Comparison of ENCODE assay signal across 8 cellular contexts in the genomic region with DNA sequence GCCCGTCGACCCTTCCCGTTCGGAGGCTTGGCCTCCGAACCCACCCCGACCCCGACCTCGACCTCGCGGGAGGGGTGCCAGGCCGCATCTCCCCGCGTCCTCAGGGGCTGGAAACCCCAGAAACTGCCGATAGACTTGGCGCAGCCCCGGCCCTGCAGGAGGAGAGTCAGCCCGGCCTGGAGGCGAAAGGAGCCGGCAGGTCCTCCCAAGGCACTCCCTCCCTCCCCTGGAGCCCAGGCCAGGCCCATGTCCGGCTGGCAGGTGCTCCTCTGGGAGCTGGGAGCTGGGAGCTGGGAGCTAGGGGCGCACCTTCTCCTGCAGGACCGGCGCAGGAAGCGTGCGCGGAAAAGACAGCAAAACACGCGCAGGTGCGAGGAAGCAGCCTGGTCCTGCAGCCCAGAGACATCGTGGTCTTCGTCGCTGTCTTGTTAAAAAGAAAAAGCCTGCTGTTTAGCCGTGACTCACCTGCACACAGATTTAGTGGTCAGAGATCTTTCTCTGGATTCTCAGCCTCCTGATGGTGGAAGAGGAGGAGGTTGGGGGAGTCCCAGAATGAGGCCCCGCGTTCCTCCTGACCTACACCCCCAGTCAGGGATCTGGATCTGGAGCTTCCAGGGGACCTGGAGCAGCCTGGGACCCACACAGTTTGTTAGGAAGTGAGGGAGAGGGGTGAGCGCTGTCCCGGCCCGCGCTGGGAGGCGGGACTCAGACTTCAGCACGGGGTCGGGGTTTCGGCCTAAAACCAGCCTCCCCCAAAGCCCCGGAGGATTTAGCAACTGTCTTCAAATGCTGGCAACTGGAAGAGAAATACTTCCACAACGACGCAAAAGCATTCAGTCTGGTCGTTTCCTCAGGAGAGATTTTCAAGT. TPM values are rescaled to one million over a fixed set of nuclear protein-coding genes. Genes with fewer than 3 reads are reported as not detected.
DNase-seq lines count a peak whose midpoint lies in the region; ATAC-seq, FAIRE-seq and TF ChIP-seq lines count a peak whose summit lies in the region.

No MANE protein-coding gene starts in this region.

- no peaks in the 10 kb centered on the region for H3K27me3 Mint-ChIP-seq in activated naive CD8-positive, alpha-beta T cell treated with anti-CD3 and anti-CD28 coated beads, Interleukin-2, amount 50 U/mL, for 24 hours

- WGBS in A549 (ENCODE audit: missing lambda C conversion rate), result 91% methylated on average over 25 of the region's 47 CpGs

- H3K9me3 ChIP-seq in A549, result no peaks in the 10 kb centered on the region

- no peak for ATAC-seq in A549
- peak; percentile 0 for ATAC-seq in HG02759 (IDR thresholded peaks at IDR 0.05; ENCODE audit: unreplicated experiment)
- ATAC-seq in activated naive CD8-positive, alpha-beta T cell treated with anti-CD3 and anti-CD28 coated beads, Interleukin-2, amount 50 U/mL, for 24 hours, result no peak
- no peak for ATAC-seq in stimulated activated effector memory CD8-positive, alpha-beta T cell treated with anti-CD3 and anti-CD28 coated beads, Interleukin-12 subunit alpha, Interleukin-12 subunit beta, amount 100 ng/mL, for 72 hours

- POLR2A ChIA-PET in A549 (lab: Yijun Ruan, JAX), result interaction anchor here (1.0 kb wide), 2 partner anchors 10 to 62 kb away, joined by 3 read pairs; no protein-coding TSS in a partner anchor
- POLR2A ChIA-PET in HEK293T (lab: Yijun Ruan, JAX), result no interaction called here

- H3K4me2 ChIP-seq in A549, result peak overlapping the region; percentile 71

- H3K36me3 Mint-ChIP-seq in activated naive CD8-positive, alpha-beta T cell treated with anti-CD3 and anti-CD28 coated beads, Interleukin-2, amount 50 U/mL, for 24 hours (ENCODE audit: low read depth), result peaks cover 22% of the 10 kb centered on the region
- peaks cover 39% of the 10 kb centered on the region for H3K36me3 Mint-ChIP-seq in stimulated activated effector memory CD8-positive, alpha-beta T cell treated with anti-CD3 and anti-CD28 coated beads, Interleukin-12 subunit alpha, Interleukin-12 subunit beta, amount 100 ng/mL, for 72 hours

- peak overlapping the region; percentile 69 for H3K4me3 Mint-ChIP-seq in activated naive CD8-positive, alpha-beta T cell treated with anti-CD3 and anti-CD28 coated beads, Interleukin-2, amount 50 U/mL, for 24 hours
- peak overlapping the region; percentile 94 for H3K4me3 Mint-ChIP-seq in stimulated activated effector memory CD8-positive, alpha-beta T cell treated with anti-CD3 and anti-CD28 coated beads, Interleukin-12 subunit alpha, Interleukin-12 subunit beta, amount 100 ng/mL, for 72 hours

- no peak for TF ChIP-seq RAD21 in A549 (conservative IDR thresholded peaks at IDR 0.05 in 1 of 2, IDR thresholded peaks at IDR 0.05 in 1 of 2)

- CTCF ChIA-PET in A549 (lab: Yijun Ruan, JAX), result interaction anchor here (1.3 kb wide), 1 partner anchor 133 kb away, joined by 6 read pairs; no protein-coding TSS in a partner anchor
- CTCF ChIA-PET in HEK293T (lab: Yijun Ruan, JAX), result no interaction called here

- H3K4me1 ChIP-seq in A549, result peaks cover 23% of the 10 kb centered on the region

- peak overlapping the region; percentile 80 to 98 for H3K27ac ChIP-seq in A549

- no peaks in the 10 kb centered on the region for H3K9me3 Mint-ChIP-seq in activated naive CD8-positive, alpha-beta T cell treated with anti-CD3 and anti-CD28 coated beads, Interleukin-2, amount 50 U/mL, for 24 hours
- H3K9me3 Mint-ChIP-seq in stimulated activated effector memory CD8-positive, alpha-beta T cell treated with anti-CD3 and anti-CD28 coated beads, Interleukin-12 subunit alpha, Interleukin-12 subunit beta, amount 100 ng/mL, for 72 hours, result no peaks in the 10 kb centered on the region

- DNase-seq in A549 (ENCODE audit: low read depth in 1 of 2, low spot score in 1 of 2) (no peak), iPS-NIHi7 (ENCODE audit: extremely low spot score) (peak; percentile 59), HEK293T (ENCODE audit: extremely low spot score) (no peak), putamen (ENCODE audit: low spot score) (no peak), amygdala (lab: John Stamatoyannopoulos, UW) (no peak)
- no peak for DNase-seq in activated naive CD8-positive, alpha-beta T cell treated with anti-CD3 and anti-CD28 coated beads, Interleukin-2, amount 50 U/mL, for 24 hours
- peak in 1 of 2 donors; percentile 54 for DNase-seq in stimulated activated effector memory CD8-positive, alpha-beta T cell treated with anti-CD3 and anti-CD28 coated beads, Interleukin-12 subunit alpha, Interleukin-12 subunit beta, amount 100 ng/mL, for 72 hours (ENCODE audit: low spot score in 2 of 2)

- peaks cover 48% of the 10 kb centered on the region for H3K4me1 Mint-ChIP-seq in activated naive CD8-positive, alpha-beta T cell treated with anti-CD3 and anti-CD28 coated beads, Interleukin-2, amount 50 U/mL, for 24 hours
- peaks cover 48% of the 10 kb centered on the region for H3K4me1 Mint-ChIP-seq in stimulated activated effector memory CD8-positive, alpha-beta T cell treated with anti-CD3 and anti-CD28 coated beads, Interleukin-12 subunit alpha, Interleukin-12 subunit beta, amount 100 ng/mL, for 72 hours

- no peak for FAIRE-seq in A549 (lab: Jason Lieb, UNC)

- H3K27ac Mint-ChIP-seq in activated naive CD8-positive, alpha-beta T cell treated with anti-CD3 and anti-CD28 coated beads, Interleukin-2, amount 50 U/mL, for 24 hours, result no peak overlapping the region
- H3K27ac Mint-ChIP-seq in stimulated activated effector memory CD8-positive, alpha-beta T cell treated with anti-CD3 and anti-CD28 coated beads, Interleukin-12 subunit alpha, Interleukin-12 subunit beta, amount 100 ng/mL, for 72 hours, result no peak overlapping the region

- TF ChIP-seq POLR2A in A549 (IDR thresholded peaks at IDR 0.05; ENCODE audit: low read length), result no peak

- no peak for TF ChIP-seq EP300 in A549 (IDR thresholded peaks at IDR 0.05)

- no peak for TF ChIP-seq CTCF in A549 (IDR thresholded peaks at IDR 0.05)

- peak overlapping the region; percentile 62 for H3K4me3 ChIP-seq in A549

TF ChIP-seq in A549, 52 proteins besides CTCF, POLR2A, EP300 and RAD21:
- TF ChIP-seq POLR2AphosphoS2 (conservative IDR thresholded peaks at IDR 0.05; ENCODE audit: low read length), result no peak
TF ChIP-seq in A549: peak in this region for 0.

TF ChIP-seq in HEK293T, 16 proteins besides CTCF, POLR2A, EP300 and RAD21:
- no peak for TF ChIP-seq SUZ12 (IDR thresholded peaks at IDR 0.05)
- no peak for TF ChIP-seq ARNT (IDR thresholded peaks at IDR 0.05)
- no peak for TF ChIP-seq SP1 (IDR thresholded peaks at IDR 0.05)
- TF ChIP-seq HDGF (IDR thresholded peaks at IDR 0.05; ENCODE audit: borderline replicate concordance), result no peak
- no peak for TF ChIP-seq FOXM1 (IDR thresholded peaks at IDR 0.05; ENCODE audit: borderline replicate concordance)
- TF ChIP-seq TARDBP (IDR thresholded peaks at IDR 0.05), result no peak
- no peak for TF ChIP-seq ELF4 (IDR thresholded peaks at IDR 0.05)
- TF ChIP-seq L3MBTL2 (conservative IDR thresholded peaks at IDR 0.05), result no peak
- TF ChIP-seq FOXA1 (IDR thresholded peaks at IDR 0.05), result no peak
- no peak for TF ChIP-seq CTBP1 (IDR thresholded peaks at IDR 0.05; ENCODE audit: borderline replicate concordance)
- TF ChIP-seq BHLHE40 (IDR thresholded peaks at IDR 0.05; ENCODE audit: borderline replicate concordance), result no peak
- no peak for TF ChIP-seq FOXK2 (IDR thresholded peaks at IDR 0.05)
- no peak for TF ChIP-seq NFRKB (IDR thresholded peaks at IDR 0.05)
- TF ChIP-seq, protein P1, sequence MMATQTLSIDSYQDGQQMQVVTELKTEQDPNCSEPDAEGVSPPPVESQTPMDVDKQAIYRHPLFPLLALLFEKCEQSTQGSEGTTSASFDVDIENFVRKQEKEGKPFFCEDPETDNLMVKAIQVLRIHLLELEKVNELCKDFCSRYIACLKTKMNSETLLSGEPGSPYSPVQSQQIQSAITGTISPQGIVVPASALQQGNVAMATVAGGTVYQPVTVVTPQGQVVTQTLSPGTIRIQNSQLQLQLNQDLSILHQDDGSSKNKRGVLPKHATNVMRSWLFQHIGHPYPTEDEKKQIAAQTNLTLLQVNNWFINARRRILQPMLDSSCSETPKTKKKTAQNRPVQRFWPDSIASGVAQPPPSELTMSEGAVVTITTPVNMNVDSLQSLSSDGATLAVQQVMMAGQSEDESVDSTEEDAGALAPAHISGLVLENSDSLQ (IDR thresholded peaks at IDR 0.05), result no peak
TF ChIP-seq in HEK293T: peak in this region for 0.

RNA-seq across cellular contexts. Expression of a gene that starts 0.7 kb away (rescaled TPM):
- polyA plus RNA-seq in A549 (2011; rRNA removed), result 28.6 and 33.1 TPM in 2 replicates
- 7.0 and 7.3 TPM in 2 replicates for polyA plus RNA-seq in A549 (2012; cell fraction: cytosol; rRNA removed)
- polyA plus RNA-seq in A549 (2012; cell fraction: nucleus; rRNA removed), result 8.4 and 9.6 TPM in 2 replicates
- polyA plus RNA-seq in A549 (2017; fragmentation: RNase III; extraction: RNeasy Plus Mini Kit Qiagen cat#74134 plus additional on column Dnase treatment), result 8.5 to 9.0 TPM (median 8.6 TPM) in 3 replicates
- polyA minus RNA-seq in A549 (2011; rRNA and poly(A)+ RNA removed), result 31.0 and 39.2 TPM in 2 replicates
